In the genomic region with DNA sequence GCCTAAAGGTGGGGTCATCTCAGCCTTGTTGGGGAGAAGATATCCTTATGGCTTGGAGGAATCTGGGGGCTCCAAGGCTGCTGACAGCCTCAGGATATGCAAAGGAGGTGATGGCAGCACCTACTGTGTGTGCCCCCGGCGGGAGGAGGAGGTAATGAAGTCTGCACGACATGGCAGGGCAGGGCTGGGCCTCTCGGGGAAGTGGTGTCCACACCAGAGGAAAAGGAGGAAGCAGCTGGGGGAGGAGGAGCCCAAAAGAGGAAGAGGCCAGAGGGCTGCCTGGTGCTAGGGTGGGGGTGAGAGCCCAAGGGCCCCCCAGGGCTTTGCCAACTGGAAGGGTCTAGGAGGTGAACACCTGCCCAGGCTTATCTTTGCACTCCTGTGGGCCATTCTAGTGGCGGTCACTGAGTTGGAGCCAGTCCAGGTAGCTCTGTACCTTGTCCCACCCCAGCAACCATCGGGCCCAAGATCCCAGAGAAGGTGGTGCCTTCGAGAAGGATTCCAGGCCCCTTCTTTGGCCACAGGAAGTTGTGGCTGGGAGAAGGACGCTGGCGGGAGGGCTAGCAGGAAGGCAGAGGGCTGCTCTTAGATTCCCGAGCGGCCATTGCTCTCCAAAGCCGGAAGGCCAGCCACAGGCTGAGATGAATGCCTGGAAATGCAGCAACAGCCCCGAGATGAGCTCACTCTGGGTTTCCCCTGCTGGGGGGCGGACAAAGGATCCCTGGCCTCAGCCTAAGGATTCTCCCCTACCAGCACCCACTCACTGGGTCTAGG, we compare ENCODE assay signal across 9 cellular contexts. TPM values are rescaled to one million over a fixed set of nuclear protein-coding genes. Genes with fewer than 3 reads are reported as not detected.
A peak's percentile ranks its signal among the peaks of the same experiment; 100 is the strongest.
DNase-seq lines count a peak whose midpoint lies in the region; ATAC-seq and TF ChIP-seq lines count a peak whose summit lies in the region.
"Had no signal": no experiment of that assay in that cellular context is flagged by ENCODE, and none has a peak within 500 bp of the region (broad histone marks: within the 10 kb centered on the region; RNA-seq: fewer than 3 reads in every experiment).

No MANE protein-coding gene starts in this region.

- H3K36me3 ChIP-seq in osteoblast (ENCODE audit: insufficient read depth, low read length): peaks cover 21% of the 10 kb centered on the region

- peak overlapping the region; percentile 57 for H3K4me3 Mint-ChIP-seq in activated CD8-positive, alpha-beta T cell treated with anti-CD3 and anti-CD28 coated beads for 36 hours

- H3K27ac ChIP-seq in osteoblast (ENCODE audit: low read depth, low read length): peak overlapping the region; percentile 77

- H3K4me1 ChIP-seq in osteoblast (ENCODE audit: insufficient read depth, low read length): peaks cover 69% of the 10 kb centered on the region

- peak overlapping the region; percentile 67 for H3K4me2 ChIP-seq in osteoblast (ENCODE audit: insufficient read depth, low read length)

- H4K20me1 ChIP-seq in osteoblast (ENCODE audit: insufficient read depth, low read length): peaks cover 78% of the 10 kb centered on the region

- no peaks in the 10 kb centered on the region for H3K27me3 ChIP-seq in osteoblast (ENCODE audit: insufficient read depth, low read length)

- no peak for ATAC-seq in activated CD8-positive, alpha-beta T cell treated with anti-CD3 and anti-CD28 coated beads for 36 hours
- ATAC-seq in HG02623 (IDR thresholded peaks at IDR 0.05; ENCODE audit: unreplicated experiment): no peak
- no peak for ATAC-seq in GM21529 (IDR thresholded peaks at IDR 0.05; ENCODE audit: unreplicated experiment)

- H3K27me3 Mint-ChIP-seq in activated CD8-positive, alpha-beta T cell treated with anti-CD3 and anti-CD28 coated beads for 36 hours: no peaks in the 10 kb centered on the region

- H3K4me3 ChIP-seq in fibroblast of the aortic adventitia (ENCODE audit: low read depth, low read length): peak overlapping the region; percentile 22
- H3K4me3 ChIP-seq in osteoblast (ENCODE audit: insufficient read depth, low read length): peak overlapping the region; percentile 7

- H3K79me2 ChIP-seq in osteoblast (ENCODE audit: insufficient read depth, low read length): peaks cover 91% of the 10 kb centered on the region

- TF ChIP-seq CTCF in activated CD8-positive, alpha-beta T cell treated with anti-CD3 and anti-CD28 coated beads for 36 hours (IDR thresholded peaks at IDR 0.05): peak; percentile 15
- TF ChIP-seq CTCF in fibroblast of the aortic adventitia (IDR thresholded peaks at IDR 0.05; ENCODE audit: insufficient read depth, low read length): no peak
- TF ChIP-seq CTCF in osteoblast (IDR thresholded peaks at IDR 0.05; ENCODE audit: extremely low read depth, low read depth, low read length): no peak

- peak; percentile 71 for DNase-seq in KG1 (lab: John Stamatoyannopoulos, UW)
- peak; percentile 68 for DNase-seq in activated CD8-positive, alpha-beta T cell treated with anti-CD3 and anti-CD28 coated beads for 36 hours
- DNase-seq in fibroblast of the aortic adventitia (ENCODE audit: low read depth): peak; percentile 59
- peak; percentile 94 for DNase-seq in osteoblast (ENCODE audit: insufficient read length, low spot score, missing footprints)
- DNase-seq in HuH-7 (ENCODE audit: low spot score): no peak
- DNase-seq in NCI-H1417 treated with DMSO at 0.1 percent for 48 hours (lab: John Stamatoyannopoulos, UW): no peak

- POLR2A ChIA-PET in activated CD8-positive, alpha-beta T cell treated with anti-CD3 and anti-CD28 coated beads for 36 hours (lab: Charles Lee): interaction anchor here (0.9 to 3.8 kb wide), 7 partner anchors 9 to 94 kb away, joined by 3 to 14 read pairs (median 3); a partner anchor contains a TSS

- peak overlapping the region; percentile 95 for H3K27ac Mint-ChIP-seq in activated CD8-positive, alpha-beta T cell treated with anti-CD3 and anti-CD28 coated beads for 36 hours

- CTCF ChIA-PET in activated CD8-positive, alpha-beta T cell treated with anti-CD3 and anti-CD28 coated beads for 36 hours (lab: Charles Lee): interaction anchor here (0.6 to 8.0 kb wide), 10 partner anchors 11 to 56 kb away, joined by 3 to 239 read pairs (median 4); a partner anchor contains a TSS

- no peaks in the 10 kb centered on the region for H3K9me3 ChIP-seq in osteoblast (ENCODE audit: low read depth, low read length)

- H3K36me3 Mint-ChIP-seq in activated CD8-positive, alpha-beta T cell treated with anti-CD3 and anti-CD28 coated beads for 36 hours (ENCODE audit: low read depth): peaks cover 20% of the 10 kb centered on the region

- intact Hi-C loops in activated CD8-positive, alpha-beta T cell treated with anti-CD3 and anti-CD28 coated beads for 36 hours (cut with micrococcal nuclease): no loop called here

- no peaks in the 10 kb centered on the region for H3K9me3 Mint-ChIP-seq in activated CD8-positive, alpha-beta T cell treated with anti-CD3 and anti-CD28 coated beads for 36 hours

- peaks cover 80% of the 10 kb centered on the region for H3K4me1 Mint-ChIP-seq in activated CD8-positive, alpha-beta T cell treated with anti-CD3 and anti-CD28 coated beads for 36 hours (ENCODE audit: low read depth)

- H2AFZ ChIP-seq in osteoblast (ENCODE audit: low read length): peak overlapping the region; percentile 73

RNA-seq across cellular contexts. Expression of a gene that starts 7.0 kb away (rescaled TPM):
- 100 to 1,000 TPM; 238 to 242 TPM for total RNA-seq in activated CD8-positive, alpha-beta T cell treated with anti-CD3 and anti-CD28 coated beads for 36 hours
- 195 and 203 TPM in 2 replicates for total RNA-seq in fibroblast of the aortic adventitia (ENCODE audit: low replicate concordance)
- 223 and 248 TPM in 2 replicates for total RNA-seq in osteoblast

RNA-seq across cellular contexts. Expression of a gene that starts 26.0 kb away (rescaled TPM):
- 1 to 10 TPM; 1.6 to 2.3 TPM for total RNA-seq in activated CD8-positive, alpha-beta T cell treated with anti-CD3 and anti-CD28 coated beads for 36 hours
- 9.7 and 110 TPM in 2 replicates for total RNA-seq in fibroblast of the aortic adventitia (ENCODE audit: low replicate concordance)
- 5.9 and 10.1 TPM in 2 replicates for total RNA-seq in osteoblast

RNA-seq across cellular contexts. Expression of a gene that starts 35.9 kb away (rescaled TPM):
- total RNA-seq in activated CD8-positive, alpha-beta T cell treated with anti-CD3 and anti-CD28 coated beads for 36 hours: not detected
- total RNA-seq in fibroblast of the aortic adventitia (ENCODE audit: low replicate concordance): not detected in 2 replicates
- not detected in 2 replicates for total RNA-seq in osteoblast
- total RNA-seq: T-helper 2 cell treated with Interferon-gamma antibody and Interleukin-4, amounts not matched to agents 100 ng/mL and 5 ng/mL, for 36 hours had no signal

RNA-seq across cellular contexts. Expression of a gene that starts 37.9 kb away (rescaled TPM):
- under 1 TPM in 1 of 2 experiments, not detected in 1; 0.22 TPM for total RNA-seq in activated CD8-positive, alpha-beta T cell treated with anti-CD3 and anti-CD28 coated beads for 36 hours
- 0.27 TPM in 1 of 2 replicates, not detected in the other for total RNA-seq in fibroblast of the aortic adventitia (ENCODE audit: low replicate concordance)
- total RNA-seq in osteoblast: 0.29 and 0.36 TPM in 2 replicates
- total RNA-seq: T-helper 2 cell treated with Interferon-gamma antibody and Interleukin-4, amounts not matched to agents 100 ng/mL and 5 ng/mL, for 36 hours had no signal

RNA-seq across cellular contexts. Expression of a gene that starts 49.3 kb away (rescaled TPM):
- 100 to 1,000 TPM; 132 to 133 TPM for total RNA-seq in activated CD8-positive, alpha-beta T cell treated with anti-CD3 and anti-CD28 coated beads for 36 hours
- 45.3 and 72.7 TPM in 2 replicates for total RNA-seq in fibroblast of the aortic adventitia (ENCODE audit: low replicate concordance)
- total RNA-seq in osteoblast: 60.4 and 65.1 TPM in 2 replicates

Comparison
In these comparisons a context has a peak if more than half of its experiments do, and no peak if none do; other contexts are left out.
1. DNase-seq: peak in KG1 (single experiment), activated CD8-positive, alpha-beta T cell treated with anti-CD3 and anti-CD28 coated beads for 36 hours (single experiment), fibroblast of the aortic adventitia (single experiment) and osteoblast (single experiment); none in HuH-7 (single experiment) and NCI-H1417 treated with DMSO at 0.1 percent for 48 hours (single experiment).